Comparison of ENCODE assay signal across 8 cellular contexts in the genomic region with DNA sequence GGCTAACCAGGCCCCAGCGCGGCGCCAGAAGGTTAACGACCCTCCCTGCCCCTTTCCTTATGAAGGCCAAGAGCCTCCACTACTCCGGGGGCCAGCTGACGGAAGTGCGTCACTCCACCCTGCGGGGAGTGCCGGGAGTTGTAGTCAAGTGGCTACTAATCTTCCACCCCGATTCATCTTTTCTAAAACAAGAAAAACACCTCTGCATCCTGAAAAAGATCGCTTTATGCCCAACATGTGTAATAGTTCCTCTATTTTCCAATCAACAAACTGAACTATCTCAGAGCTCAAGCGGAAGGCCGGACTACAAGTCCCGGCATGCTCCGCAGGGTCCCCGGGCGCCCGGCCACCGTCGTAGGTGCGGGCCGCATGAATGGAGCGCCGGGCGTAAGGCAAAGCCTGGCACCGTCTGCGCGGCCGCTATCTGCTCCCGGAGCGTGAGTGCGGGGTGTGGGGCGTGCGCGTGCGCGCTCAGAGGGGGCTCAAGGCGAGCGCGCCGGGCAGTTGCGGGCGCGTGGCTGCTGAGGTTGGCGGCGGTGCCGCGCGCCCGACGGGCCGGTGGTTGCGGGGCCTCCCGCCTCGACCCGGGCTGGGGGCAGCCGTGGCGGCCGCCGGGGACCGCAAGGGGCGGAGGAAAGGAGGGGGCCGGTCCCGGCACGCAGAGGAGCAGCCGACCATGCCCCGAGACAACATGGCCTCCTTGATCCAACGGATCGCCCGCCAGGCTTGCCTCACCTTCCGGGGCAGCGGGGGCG. TPM values are rescaled to one million over a fixed set of nuclear protein-coding genes. Genes with fewer than 3 reads are reported as not detected.
A peak's percentile ranks its signal among the peaks of the same experiment; 100 is the strongest.
DNase-seq lines count a peak whose midpoint lies in the region; ATAC-seq, FAIRE-seq and TF ChIP-seq lines count a peak whose summit lies in the region.

A gene (plus strand): TSS at position 337 of the 755 bp plus-strand sequence. CDS start 340 bp downstream, at position 677.

- peak within 1 kb of the TSS; percentile 95 for H3K4me3 ChIP-seq in AG04450 (ENCODE audit: low read depth, low read length)

- H3K9me3 ChIP-seq in AG04450 (ENCODE audit: control insufficient read depth, insufficient read depth, low read length) = no peaks in the 10 kb centered on the region; the same call in 1 of the 2 replicates

- no peaks in the 10 kb centered on the region for H3K9me3 Mint-ChIP-seq in central memory CD8-positive, alpha-beta T cell

- CTCF ChIA-PET in AG04450 (lab: Charles Lee) = interaction anchor here (1.0 to 4.8 kb wide), 6 partner anchors 14 to 915 kb away, joined by 3 to 23 read pairs (median 4); no protein-coding TSS in a partner anchor

- H3K36me3 Mint-ChIP-seq in central memory CD8-positive, alpha-beta T cell (ENCODE audit: insufficient read depth) = peaks cover 11% of the 10 kb centered on the region

- TF ChIP-seq CTCF in AG04450 (IDR thresholded peaks at IDR 0.05; ENCODE audit: low read depth, low read length) = no peak

- no peaks in the 10 kb centered on the region for H3K27me3 Mint-ChIP-seq in central memory CD8-positive, alpha-beta T cell

- peaks cover 32% of the 10 kb centered on the region for H3K4me1 Mint-ChIP-seq in central memory CD8-positive, alpha-beta T cell

- ATAC-seq in GM18870 (IDR thresholded peaks at IDR 0.05; ENCODE audit: unreplicated experiment) (peak; percentile 85), HG03103 (IDR thresholded peaks at IDR 0.05; ENCODE audit: low read depth, unreplicated experiment) (peak; percentile 84)
- peak; percentile 88 for ATAC-seq in central memory CD8-positive, alpha-beta T cell (replicated peaks; ENCODE audit: extremely low read depth, poor library complexity, severe bottlenecking)

- POLR2A ChIA-PET in AG04450 (lab: Yijun Ruan, JAX) = interaction anchor here (0.8 to 2.0 kb wide), 4 partner anchors 9 to 186 kb away, joined by 3 to 12 read pairs (median 5); a partner anchor contains a TSS

- peak within 1 kb of the TSS; percentile 99 for H3K27ac Mint-ChIP-seq in central memory CD8-positive, alpha-beta T cell (ENCODE audit: low read depth)

- H3K27me3 ChIP-seq in AG04450 (ENCODE audit: control insufficient read depth, insufficient read depth, low read length) = no peaks in the 10 kb centered on the region

- peak; percentile 51 for DNase-seq in AG04450 (ENCODE audit: low read depth, low spot score)
- peak; percentile 75 for DNase-seq in NCI-H2196 (lab: John Stamatoyannopoulos, UW; ENCODE audit: unreplicated experiment)
- peak; percentile 56 to 68 (median 61) for DNase-seq in activated CD4-positive, CD25-positive, alpha-beta regulatory T cell (lab: John Stamatoyannopoulos, UW)
- DNase-seq in central memory CD8-positive, alpha-beta T cell (ENCODE audit: low spot score in 2 of 2) = peak; percentile 66 to 68
- DNase-seq in stimulated activated CD4-positive, alpha-beta T cell treated with anti-CD3 and anti-CD28 coated beads, Interleukin-12 subunit alpha, Interleukin-12 subunit beta, amount 100 ng/mL, for 24 hours (ENCODE audit: low read depth in 2 of 2) = peak; percentile 67 to 72

- FAIRE-seq in islet of Langerhans (lab: Jason Lieb, UNC) = peak; percentile 73

- H3K27ac ChIP-seq in AG04450 (ENCODE audit: low read depth, low read length) = peak within 1 kb of the TSS; percentile 93

- H3K4me3 Mint-ChIP-seq in central memory CD8-positive, alpha-beta T cell = peak within 1 kb of the TSS; percentile 96

RNA-seq across cellular contexts. Expression of the gene that starts here (rescaled TPM):
- polyA plus RNA-seq in AG04450 (2011; rRNA removed) = 13.3 and 17.8 TPM in 2 replicates
- polyA minus RNA-seq in AG04450 (2011; rRNA and poly(A)+ RNA removed) = 6.8 and 11.5 TPM in 2 replicates

Comparison
In these comparisons a context has a peak if more than half of its experiments do, and no peak if none do; other contexts are left out.
1. Peak in every context shown above with its lines: DNase-seq, ATAC-seq, H3K4me3 ChIP-seq and H3K27ac ChIP-seq.